In genomic region chrX:131271826-131272225, GRCh38 we compare ENCODE assay signal across 35 cellular contexts. TPM values are rescaled to one million over a fixed set of nuclear protein-coding genes. Genes with fewer than 3 reads are reported as not detected.
"Had no signal": no experiment of that assay in that cellular context is flagged by ENCODE, and none has a peak within 500 bp of the region (broad histone marks: within the 10 kb centered on the region; RNA-seq: fewer than 3 reads in every experiment).

No MANE protein-coding gene starts in this region.

- DNase-seq: activated B cell treated with CpG ODN at 0.5 μM for 24 hours; activated CD4-positive, alpha-beta memory T cell treated with anti-CD3 and anti-CD28 coated beads for 36 hours; activated CD4-positive, alpha-beta T cell treated with anti-CD3 and anti-CD28 coated beads for 4 hours; activated CD4-positive, alpha-beta T cell treated with anti-CD3 and anti-CD28 coated beads, Interleukin-2, amount 10 ng/mL, durations not matched to agents 24 days and 14 days; activated CD4-positive, alpha-beta T cell treated with anti-CD3 and anti-CD28 coated beads, Interleukin-2, amount 50 U/mL, for 1 hour; activated CD4-positive, alpha-beta T cell treated with anti-CD3 and anti-CD28 coated beads, Interleukin-2, amount 50 U/mL, for 4 hours; activated CD4-positive, CD25-positive, alpha-beta regulatory T cell treated with anti-CD3 and anti-CD28 coated beads, Interleukin-2, amount 50 U/mL, for 72 hours; activated CD8-positive, alpha-beta memory T cell treated with anti-CD3 and anti-CD28 coated beads, Interleukin-2, amount 50 U/mL, for 4 hours; activated CD8-positive, alpha-beta T cell treated with anti-CD3 and anti-CD28 coated beads for 36 hours; activated effector memory CD4-positive, alpha-beta T cell treated with Interleukin-2 at 50 U/mL for 16 hours; activated gamma-delta T cell; activated naive CD4-positive, alpha-beta T cell treated with anti-CD3 and anti-CD28 coated beads, Interleukin-2, amount 10 ng/mL, durations not matched to agents 7 days and 5 days; activated naive CD4-positive, alpha-beta T cell treated with Interleukin-2 at 50 U/mL for 16 hours; activated naive CD8-positive, alpha-beta T cell treated with anti-CD3 and anti-CD28 coated beads, Interleukin-2, amount 10 ng/mL, durations not matched to agents 7 days and 5 days; activated naive CD8-positive, alpha-beta T cell treated with anti-CD3 and anti-CD28 coated beads, Interleukin-2, amount 50 U/mL, for 24 hours; activated T-cell treated with anti-CD3 and anti-CD28 coated beads for 4 hours; activated T-cell treated with anti-CD3 and anti-CD28 coated beads, Interleukin-2, amount 50 U/mL, for 1 hour; activated T-cell treated with anti-CD3 and anti-CD28 coated beads, Interleukin-2, amount 50 U/mL, for 4 hours; amygdala; anterior cingulate cortex; central memory CD4-positive, alpha-beta T cell; T-helper 1 cell; T-helper 2 cell; T-helper 9 cell had no signal

- H3K27ac Mint-ChIP-seq: activated B cell treated with CpG ODN at 0.5 μM for 24 hours; activated CD4-positive, alpha-beta memory T cell treated with anti-CD3 and anti-CD28 coated beads for 36 hours; activated CD4-positive, alpha-beta T cell treated with anti-CD3 and anti-CD28 coated beads, Interleukin-2, amount 10 ng/mL, durations not matched to agents 24 days and 14 days; activated CD8-positive, alpha-beta T cell treated with anti-CD3 and anti-CD28 coated beads for 36 hours; activated naive CD4-positive, alpha-beta T cell treated with anti-CD3 and anti-CD28 coated beads, Interleukin-2, amount 10 ng/mL, durations not matched to agents 7 days and 5 days; activated naive CD4-positive, alpha-beta T cell treated with anti-CD3 and anti-CD28 coated beads, Interleukin-2, amount 50 U/mL, for 24 hours; activated naive CD8-positive, alpha-beta T cell; activated naive CD8-positive, alpha-beta T cell treated with anti-CD3 and anti-CD28 coated beads, Interleukin-2, amount 10 ng/mL, durations not matched to agents 7 days and 5 days; activated naive CD8-positive, alpha-beta T cell treated with anti-CD3 and anti-CD28 coated beads, Interleukin-2, amount 50 U/mL, for 24 hours; activated T-helper 2 cell treated with anti-CD3 and anti-CD28 coated beads, Interferon-gamma antibody, Interleukin-2, Interleukin-4, amounts not matched to agents 10 μg/mL and 5 μg/mL and 100 μg/mL, durations not matched to agents 14 hours and 24 hours and 36 hours; brain; T-helper 1 cell treated with Interleukin-12 subunit alpha and Interleukin-12 subunit beta and Interleukin-4 antibody, amounts not matched to agents 30 μg/mL and 1 μg/mL, for 36 hours; T-helper 2 cell treated with Interferon-gamma antibody and Interleukin-4, amounts not matched to agents 5 μg/mL and 100 μg/mL, for 36 hours had no signal

- H3K4me3 ChIP-seq: ascending aorta had no signal

- FAIRE-seq: bronchial epithelial cell, TTC549 had no signal

- H3K27me3 Mint-ChIP-seq: activated B cell treated with CpG ODN at 0.5 μM for 24 hours; activated CD4-positive, alpha-beta memory T cell treated with anti-CD3 and anti-CD28 coated beads for 36 hours; activated CD8-positive, alpha-beta T cell treated with anti-CD3 and anti-CD28 coated beads for 36 hours; activated naive CD4-positive, alpha-beta T cell treated with anti-CD3 and anti-CD28 coated beads, Interleukin-2, amount 10 ng/mL, durations not matched to agents 7 days and 5 days; activated naive CD4-positive, alpha-beta T cell treated with anti-CD3 and anti-CD28 coated beads, Interleukin-2, amount 50 U/mL, for 24 hours; activated naive CD8-positive, alpha-beta T cell; activated naive CD8-positive, alpha-beta T cell treated with anti-CD3 and anti-CD28 coated beads, Interleukin-2, amount 10 ng/mL, durations not matched to agents 7 days and 5 days had no signal

- H3K27ac ChIP-seq: ascending aorta, VCaP had no signal

- H3K9me3 Mint-ChIP-seq: activated B cell treated with CpG ODN at 0.5 μM for 24 hours; activated CD4-positive, alpha-beta memory T cell treated with anti-CD3 and anti-CD28 coated beads for 36 hours; activated CD4-positive, alpha-beta T cell treated with anti-CD3 and anti-CD28 coated beads, Interleukin-2, amount 10 ng/mL, durations not matched to agents 24 days and 14 days; activated CD8-positive, alpha-beta T cell treated with anti-CD3 and anti-CD28 coated beads for 36 hours; activated naive CD4-positive, alpha-beta T cell treated with anti-CD3 and anti-CD28 coated beads, Interleukin-2, amount 10 ng/mL, durations not matched to agents 7 days and 5 days; activated naive CD4-positive, alpha-beta T cell treated with anti-CD3 and anti-CD28 coated beads, Interleukin-2, amount 50 U/mL, for 24 hours; activated naive CD8-positive, alpha-beta T cell treated with anti-CD3 and anti-CD28 coated beads, Interleukin-2, amount 10 ng/mL, durations not matched to agents 7 days and 5 days; activated naive CD8-positive, alpha-beta T cell treated with anti-CD3 and anti-CD28 coated beads, Interleukin-2, amount 50 U/mL, for 24 hours; activated T-cell treated with anti-CD3 and anti-CD28 coated beads, Interleukin-2, amount 50 U/mL, for 4 hours; activated T-helper 2 cell treated with anti-CD3 and anti-CD28 coated beads, Interferon-gamma antibody, Interleukin-2, Interleukin-4, amounts not matched to agents 10 μg/mL and 5 μg/mL and 100 μg/mL, durations not matched to agents 14 hours and 24 hours and 36 hours; brain; T-helper 1 cell treated with Interleukin-12 subunit alpha and Interleukin-12 subunit beta and Interleukin-4 antibody, amounts not matched to agents 30 μg/mL and 1 μg/mL, for 36 hours; T-helper 2 cell treated with Interferon-gamma antibody and Interleukin-4, amounts not matched to agents 5 μg/mL and 100 μg/mL, for 36 hours had no signal

- H3K4me1 Mint-ChIP-seq: activated B cell treated with CpG ODN at 0.5 μM for 24 hours; activated CD4-positive, alpha-beta T cell treated with anti-CD3 and anti-CD28 coated beads, Interleukin-2, amount 10 ng/mL, durations not matched to agents 24 days and 14 days; activated naive CD4-positive, alpha-beta T cell treated with anti-CD3 and anti-CD28 coated beads, Interleukin-2, amount 10 ng/mL, durations not matched to agents 7 days and 5 days; activated naive CD4-positive, alpha-beta T cell treated with anti-CD3 and anti-CD28 coated beads, Interleukin-2, amount 50 U/mL, for 24 hours; activated naive CD8-positive, alpha-beta T cell treated with anti-CD3 and anti-CD28 coated beads, Interleukin-2, amount 10 ng/mL, durations not matched to agents 7 days and 5 days; activated naive CD8-positive, alpha-beta T cell treated with anti-CD3 and anti-CD28 coated beads, Interleukin-2, amount 50 U/mL, for 24 hours had no signal

- H3K9me3 ChIP-seq: ascending aorta had no signal

- H3K4me3 Mint-ChIP-seq: activated B cell treated with CpG ODN at 0.5 μM for 24 hours; activated CD4-positive, alpha-beta memory T cell treated with anti-CD3 and anti-CD28 coated beads for 36 hours; activated CD4-positive, alpha-beta T cell treated with anti-CD3 and anti-CD28 coated beads, Interleukin-2, amount 10 ng/mL, durations not matched to agents 24 days and 14 days; activated CD8-positive, alpha-beta T cell treated with anti-CD3 and anti-CD28 coated beads for 36 hours; activated naive CD4-positive, alpha-beta T cell treated with anti-CD3 and anti-CD28 coated beads, Interleukin-2, amount 10 ng/mL, durations not matched to agents 7 days and 5 days; activated naive CD4-positive, alpha-beta T cell treated with anti-CD3 and anti-CD28 coated beads, Interleukin-2, amount 50 U/mL, for 24 hours; activated naive CD8-positive, alpha-beta T cell; activated naive CD8-positive, alpha-beta T cell treated with anti-CD3 and anti-CD28 coated beads, Interleukin-2, amount 10 ng/mL, durations not matched to agents 7 days and 5 days; activated naive CD8-positive, alpha-beta T cell treated with anti-CD3 and anti-CD28 coated beads, Interleukin-2, amount 50 U/mL, for 24 hours; activated T-cell treated with anti-CD3 and anti-CD28 coated beads, Interleukin-2, amount 50 U/mL, for 4 hours; brain; T-helper 1 cell treated with Interleukin-12 subunit alpha and Interleukin-12 subunit beta and Interleukin-4 antibody, amounts not matched to agents 30 μg/mL and 1 μg/mL, for 36 hours; T-helper 2 cell treated with Interferon-gamma antibody and Interleukin-4, amounts not matched to agents 5 μg/mL and 100 μg/mL, for 36 hours had no signal

- H3K27me3 ChIP-seq: ascending aorta had no signal

- H3K36me3 Mint-ChIP-seq: activated CD4-positive, alpha-beta memory T cell treated with anti-CD3 and anti-CD28 coated beads for 36 hours; activated naive CD4-positive, alpha-beta T cell treated with anti-CD3 and anti-CD28 coated beads, Interleukin-2, amount 10 ng/mL, durations not matched to agents 7 days and 5 days; activated naive CD4-positive, alpha-beta T cell treated with anti-CD3 and anti-CD28 coated beads, Interleukin-2, amount 50 U/mL, for 24 hours; activated naive CD8-positive, alpha-beta T cell; activated naive CD8-positive, alpha-beta T cell treated with anti-CD3 and anti-CD28 coated beads, Interleukin-2, amount 10 ng/mL, durations not matched to agents 7 days and 5 days had no signal

- H3K36me3 ChIP-seq: ascending aorta had no signal

- H3K4me1 ChIP-seq: ascending aorta had no signal

- ATAC-seq: activated CD8-positive, alpha-beta T cell treated with anti-CD3 and anti-CD28 coated beads for 36 hours; activated naive CD8-positive, alpha-beta T cell treated with anti-CD3 and anti-CD28 coated beads, Interleukin-2, amount 50 U/mL, for 24 hours; activated T-cell treated with anti-CD3 and anti-CD28 coated beads, Interleukin-2, amount 50 U/mL, for 4 hours had no signal

RNA-seq across cellular contexts. Expression of gene IGSF1, which starts 17.3 kb away (rescaled TPM):
- total RNA-seq: activated B cell treated with CpG ODN at 0.5 μM for 24 hours; activated CD4-positive, alpha-beta memory T cell treated with anti-CD3 and anti-CD28 coated beads for 36 hours; activated CD4-positive, alpha-beta T cell treated with anti-CD3 and anti-CD28 coated beads, Interleukin-2, amount 10 ng/mL, durations not matched to agents 24 days and 14 days; activated CD8-positive, alpha-beta memory T cell treated with anti-CD3 and anti-CD28 coated beads for 36 hours; activated CD8-positive, alpha-beta T cell treated with anti-CD3 and anti-CD28 coated beads for 36 hours; activated naive CD8-positive, alpha-beta T cell treated with anti-CD3 and anti-CD28 coated beads, Interleukin-2, amount 10 ng/mL, durations not matched to agents 7 days and 5 days; activated T-cell treated with anti-CD3 and anti-CD28 coated beads, Interleukin-2, amount 50 U/mL, for 4 hours; bronchial epithelial cell had no signal
